ENCODE assay signal across 9 cellular contexts in genomic region chr2:46329803-46330775, GRCh38. TPM values are rescaled to one million over a fixed set of nuclear protein-coding genes. Genes with fewer than 3 reads are reported as not detected.
DNase-seq lines count a peak whose midpoint lies in the region; ATAC-seq, FAIRE-seq and TF ChIP-seq lines count a peak whose summit lies in the region.
"Had no signal": no experiment of that assay in that cellular context is flagged by ENCODE, and none has a peak within 500 bp of the region (broad histone marks: within the 10 kb centered on the region; RNA-seq: fewer than 3 reads in every experiment).

No MANE protein-coding gene starts in this region.

- H3K9me3 Mint-ChIP-seq in naive thymus-derived CD8-positive, alpha-beta T cell = no peaks in the 10 kb centered on the region

- in situ Hi-C loops in gastrocnemius medialis (cut with MboI; ENCODE audit: low sequenced_read_pairs in 4 of 4) = no loop called here

- TF ChIP-seq CTCF in fibroblast of pulmonary artery (IDR thresholded peaks at IDR 0.05; ENCODE audit: low read length, missing control alignments) = no peak
- TF ChIP-seq CTCF in gastrocnemius medialis (IDR thresholded peaks at IDR 0.05 in 4 of 5, conservative IDR thresholded peaks at IDR 0.05 in 1 of 5) = no peak

- DNase-seq in GM04503 (ENCODE audit: low read depth) = peak; percentile 90
- DNase-seq in SJCRH30 = peak in 1 of 2 experiments; percentile 43
- peak; percentile 94 for DNase-seq in fibroblast of pulmonary artery (ENCODE audit: low read depth)
- no peak for DNase-seq in gastrocnemius medialis
- DNase-seq in GM12891 (ENCODE audit: insufficient read length, low spot score) = no peak
- no peak for DNase-seq in naive thymus-derived CD8-positive, alpha-beta T cell
- DNase-seq: NCI-H526 treated with DMSO at 0.1 percent for 48 hours had no signal

- H3K4me3 ChIP-seq in SJCRH30 = no peak overlapping the region
- H3K4me3 ChIP-seq in fibroblast of pulmonary artery (replicated peaks; ENCODE audit: low read depth, low read length) = no peak overlapping the region
- H3K4me3 ChIP-seq in gastrocnemius medialis = no peak overlapping the region

- H3K36me3 Mint-ChIP-seq in naive thymus-derived CD8-positive, alpha-beta T cell = no peaks in the 10 kb centered on the region

- FAIRE-seq in GM12891 (lab: Jason Lieb, UNC) = no peak

- peaks cover 0 to 33% (median 12%) of the 10 kb centered on the region in 5 donors for H3K27me3 Mint-ChIP-seq in naive thymus-derived CD8-positive, alpha-beta T cell

- no peak overlapping the region for H3K4me3 Mint-ChIP-seq in naive thymus-derived CD8-positive, alpha-beta T cell

- H3K27me3 ChIP-seq in SJCRH30 = no peaks in the 10 kb centered on the region
- no peaks in the 10 kb centered on the region for H3K27me3 ChIP-seq in gastrocnemius medialis

- H3K27ac ChIP-seq in SJCRH30 = peak overlapping the region; percentile 98; the same call in 1 of the 2 replicates
- H3K27ac ChIP-seq in gastrocnemius medialis = peak overlapping the region; percentile 16 to 76 (median 52)

- POLR2A ChIA-PET in naive thymus-derived CD8-positive, alpha-beta T cell (lab: Charles Lee) = interaction anchor here (0.6 kb wide), 1 partner anchor 93 kb away, joined by 3 read pairs; no protein-coding TSS in a partner anchor

- intact Hi-C loops in gastrocnemius medialis (cut with DNase I; ENCODE audit: low total_unique reads) = no loop called here

- no peak for TF ChIP-seq POLR2A in gastrocnemius medialis (IDR thresholded peaks at IDR 0.05)
- no peak for TF ChIP-seq POLR2A in GM12891 (IDR thresholded peaks at IDR 0.05; ENCODE audit: low read depth, low read length)

- H3K36me3 ChIP-seq in SJCRH30 (no peaks in the 10 kb centered on the region), gastrocnemius medialis (no peaks in the 10 kb centered on the region)

- H3K9me3 ChIP-seq in SJCRH30 (replicated peaks) = no peaks in the 10 kb centered on the region
- H3K9me3 ChIP-seq in gastrocnemius medialis = no peaks in the 10 kb centered on the region

- H3K4me1 Mint-ChIP-seq in naive thymus-derived CD8-positive, alpha-beta T cell = peaks cover 9 to 16% (median 10%) of the 10 kb centered on the region in 4 donors

- ATAC-seq in gastrocnemius medialis (no peak), GM18868 (IDR thresholded peaks at IDR 0.05; ENCODE audit: unreplicated experiment) (no peak), HG02798 (IDR thresholded peaks at IDR 0.05; ENCODE audit: poor library complexity, unreplicated experiment) (no peak)
- no peak for ATAC-seq in naive thymus-derived CD8-positive, alpha-beta T cell

- H3K4me1 ChIP-seq in SJCRH30 = peaks cover 52% of the 10 kb centered on the region
- peaks cover 66 to 90% of the 10 kb centered on the region in 2 donors for H3K4me1 ChIP-seq in gastrocnemius medialis

- H3K27ac Mint-ChIP-seq in naive thymus-derived CD8-positive, alpha-beta T cell = peak overlapping the region in 1 of 10 donors; percentile 36

TF ChIP-seq in GM12891, 5 proteins besides CTCF, POLR2A, EP300 and RAD21:
- no peak for TF ChIP-seq POU2F2 (IDR thresholded peaks at IDR 0.05; ENCODE audit: low read depth, low read length)
- TF ChIP-seq POLR2AphosphoS5 (IDR thresholded peaks at IDR 0.05; ENCODE audit: low read depth, low read length) = no peak
- no peak for TF ChIP-seq TAF1 (IDR thresholded peaks at IDR 0.05; ENCODE audit: low read depth, low read length)
- TF ChIP-seq SPI1 (IDR thresholded peaks at IDR 0.05; ENCODE audit: low read depth, low read length) = no peak
- no peak for TF ChIP-seq PAX5 (IDR thresholded peaks at IDR 0.05; ENCODE audit: insufficient read depth, low read length, severe bottlenecking)

RNA-seq across cellular contexts. Expression of gene EPAS1, which starts 32.9 kb away (rescaled TPM):
- 16.5 and 17.3 TPM in 2 replicates for total RNA-seq in SJCRH30 (2014; rRNA removed; shearing (Covaris generic))
- total RNA-seq in gastrocnemius medialis = 10 to 100 TPM; 61.5 to 95.1 (median 90.0) TPM
- polyA plus RNA-seq in GM12891 (2012; ENCODE audit: low read depth, missing spikeins) = 0.14 TPM
- 1 to 10 TPM; 1.1 to 1.2 TPM for total RNA-seq in naive thymus-derived CD8-positive, alpha-beta T cell
- 1 to 10 TPM in 1 of 3 donors, under 1 TPM in 2; 0.16 to 1.7 (median 0.23) TPM for polyA plus RNA-seq in naive thymus-derived CD8-positive, alpha-beta T cell

Comparison
In these comparisons a context has a peak if more than half of its experiments do, and no peak if none do; other contexts are left out.
1. DNase-seq: peak in GM04503 (single experiment) and fibroblast of pulmonary artery (single experiment); none in gastrocnemius medialis (0 of 2), GM12891 (single experiment) and naive thymus-derived CD8-positive, alpha-beta T cell (0 of 10).